Comparison of ENCODE assay signal across 25 cellular contexts in genomic region chr12:92533280-92533890, GRCh38.
A peak's percentile ranks its signal among the peaks of the same experiment; 100 is the strongest.
DNase-seq lines count a peak whose midpoint lies in the region; FAIRE-seq and TF ChIP-seq lines count a peak whose summit lies in the region.
"Had no signal": no experiment of that assay in that cellular context is flagged by ENCODE, and none has a peak within 500 bp of the region (broad histone marks: within the 10 kb centered on the region; RNA-seq: fewer than 3 reads in every experiment).

No MANE protein-coding gene starts in this region.

- H3K4me1 Mint-ChIP-seq in astrocyte (ENCODE audit: low read depth, unreplicated experiment) (peaks cover 7% of the 10 kb centered on the region), nephron (peaks cover 50% of the 10 kb centered on the region)
- peaks cover 47% of the 10 kb centered on the region for H3K4me1 Mint-ChIP-seq in activated T-helper 1 cell treated with anti-CD3 and anti-CD28 coated beads, Interleukin-12 subunit alpha, Interleukin-12 subunit beta, Interleukin-2, Interleukin-4 antibody, amounts not matched to agents 30 ng/mL and 10 ng/mL and 1 ng/mL, durations not matched to agents 14 hours and 24 hours and 36 hours (ENCODE audit: low read depth)
- H3K4me1 Mint-ChIP-seq: T-helper 17 cell had no signal

- CTCF ChIA-PET in OCI-LY7 (lab: Charles Lee; ENCODE audit: unreplicated experiment): no interaction called here

- BruUV-seq in OCI-LY7 (replicated peaks; lab: Mats Ljungman, UMichigan): no TSS peak

- H3K27me3 Mint-ChIP-seq in astrocyte (ENCODE audit: low read depth, unreplicated experiment) (no peaks in the 10 kb centered on the region), nephron (ENCODE audit: low read depth) (no peaks in the 10 kb centered on the region)
- no peaks in the 10 kb centered on the region for H3K27me3 Mint-ChIP-seq in activated T-helper 1 cell treated with anti-CD3 and anti-CD28 coated beads, Interleukin-12 subunit alpha, Interleukin-12 subunit beta, Interleukin-2, Interleukin-4 antibody, amounts not matched to agents 30 ng/mL and 10 ng/mL and 1 ng/mL, durations not matched to agents 14 hours and 24 hours and 36 hours (ENCODE audit: insufficient read depth)
- H3K27me3 Mint-ChIP-seq: CD8-positive, alpha-beta memory T cell; stimulated activated naive CD8-positive, alpha-beta T cell treated with anti-CD3 and anti-CD28 coated beads, Interleukin-15, amount 100 ng/mL, for 72 hours; T-helper 17 cell had no signal

- no peak overlapping the region for H3K27ac ChIP-seq in astrocyte (ENCODE audit: low read depth, low read length)
- H3K27ac ChIP-seq in OCI-LY7 (ENCODE audit: low read depth, low read length, poor library complexity, severe bottlenecking): no peak overlapping the region
- H3K27ac ChIP-seq in mesendoderm (ENCODE audit: low read depth, low read length): no peak overlapping the region
- H3K27ac ChIP-seq: gastroesophageal sphincter, SK-N-MC, tibial nerve, VCaP had no signal

- no peaks in the 10 kb centered on the region for H3K79me1 ChIP-seq in mesendoderm (ENCODE audit: low read length)

- POLR2A ChIA-PET in OCI-LY7 (lab: Charles Lee): interaction anchor here (0.6 to 1.1 kb wide), 4 partner anchors 20 to 1444 kb away, joined by 3 read pairs; no protein-coding TSS in a partner anchor

- no peak overlapping the region for H4K8ac ChIP-seq in mesendoderm (ENCODE audit: low read depth, low read length)

- H3K9me2 ChIP-seq in OCI-LY7 (ENCODE audit: insufficient read depth, low read length): no peaks in the 10 kb centered on the region

- no peak overlapping the region for H3K18ac ChIP-seq in mesendoderm (ENCODE audit: low read length)

- no peaks in the 10 kb centered on the region for H3K36me3 Mint-ChIP-seq in astrocyte (ENCODE audit: low read depth, unreplicated experiment)
- no peaks in the 10 kb centered on the region for H3K36me3 Mint-ChIP-seq in nephron (ENCODE audit: low read depth)
- peaks cover 8% of the 10 kb centered on the region for H3K36me3 Mint-ChIP-seq in activated T-helper 1 cell treated with anti-CD3 and anti-CD28 coated beads, Interleukin-12 subunit alpha, Interleukin-12 subunit beta, Interleukin-2, Interleukin-4 antibody, amounts not matched to agents 30 ng/mL and 10 ng/mL and 1 ng/mL, durations not matched to agents 14 hours and 24 hours and 36 hours (ENCODE audit: low read depth)

- H3K27ac Mint-ChIP-seq in astrocyte (ENCODE audit: unreplicated experiment) (no peak overlapping the region), nephron (peak overlapping the region; percentile 84 to 86 (median 85))
- H3K27ac Mint-ChIP-seq in activated T-helper 1 cell treated with anti-CD3 and anti-CD28 coated beads, Interleukin-12 subunit alpha, Interleukin-12 subunit beta, Interleukin-2, Interleukin-4 antibody, amounts not matched to agents 30 ng/mL and 10 ng/mL and 1 ng/mL, durations not matched to agents 14 hours and 24 hours and 36 hours: no peak overlapping the region
- H3K27ac Mint-ChIP-seq: stimulated activated naive CD8-positive, alpha-beta T cell treated with anti-CD3 and anti-CD28 coated beads, Interleukin-15, amount 100 ng/mL, for 72 hours; T-helper 17 cell had no signal

- H3K36me3 ChIP-seq in astrocyte (ENCODE audit: insufficient read depth, low read length) (no peaks in the 10 kb centered on the region), OCI-LY7 (ENCODE audit: insufficient read depth, low read length) (no peaks in the 10 kb centered on the region), mesendoderm (ENCODE audit: control insufficient read depth, insufficient read depth, low read length) (no peaks in the 10 kb centered on the region)
- H3K36me3 ChIP-seq: gastroesophageal sphincter, tibial nerve had no signal

- no peak overlapping the region for H3K4ac ChIP-seq in mesendoderm (ENCODE audit: low read depth, low read length)

- H3K4me3 ChIP-seq in astrocyte (ENCODE audit: insufficient read depth, low read depth, low read length) (no peak overlapping the region), OCI-LY7 (ENCODE audit: low read depth, low read length, poor library complexity, severe bottlenecking) (no peak overlapping the region), mesendoderm (ENCODE audit: low read length) (no peak overlapping the region)
- H3K4me3 ChIP-seq: gastroesophageal sphincter, SK-N-MC, tibial nerve had no signal

- H3K56ac ChIP-seq in mesendoderm (ENCODE audit: low read length): no peak overlapping the region

- DNase-seq in GM04503 (ENCODE audit: low read depth) (peak; percentile 14), astrocyte (ENCODE audit: low read depth) (peak; percentile 55), fibroblast of peridontal ligament (ENCODE audit: extremely low read depth) (peak; percentile 80), OCI-LY7 (ENCODE audit: low spot score) (no peak), mesendoderm (no peak), GOT3 (lab: John Stamatoyannopoulos, UW) (no peak)
- DNase-seq in activated T-helper 1 cell treated with anti-CD3 and anti-CD28 coated beads, Interleukin-12 subunit alpha, Interleukin-12 subunit beta, Interleukin-2, Interleukin-4 antibody, amounts not matched to agents 30 ng/mL and 10 ng/mL and 1 ng/mL, durations not matched to agents 14 hours and 24 hours and 36 hours (ENCODE audit: low spot score): no peak
- DNase-seq: activated CD8-positive, alpha-beta memory T cell treated with anti-CD3 and anti-CD28 coated beads, Interleukin-2, amount 50 U/mL, for 4 hours; CD8-positive, alpha-beta memory T cell; mammary epithelial cell; NCI-H1092 treated with DMSO at 0.1 percent for 48 hours; NCI-H2029 treated with DMSO at 0.1 percent for 48 hours; NCI-H510A; NK-92 treated with Interleukin-12 subunit alpha and Interleukin-12 subunit beta, amount 100 ng/mL, for 24 hours; occipital lobe; stimulated activated naive CD8-positive, alpha-beta T cell treated with anti-CD3 and anti-CD28 coated beads, Interleukin-15, amount 100 ng/mL, for 72 hours; T-helper 17 cell had no signal

- no peak overlapping the region for H2BK15ac ChIP-seq in mesendoderm (replicated peaks; ENCODE audit: low read depth)

- H2AFZ ChIP-seq in astrocyte (ENCODE audit: low read depth, low read length) (no peak overlapping the region), OCI-LY7 (ENCODE audit: low read length) (no peak overlapping the region)

- TF ChIP-seq CTCF in astrocyte (IDR thresholded peaks at IDR 0.05; ENCODE audit: insufficient read depth, low read depth, low read length): no peak
- TF ChIP-seq CTCF in nephron (IDR thresholded peaks at IDR 0.05; ENCODE audit: unreplicated experiment in 3 of 3): no peak
- TF ChIP-seq CTCF in OCI-LY7 (conservative IDR thresholded peaks at IDR 0.05; ENCODE audit: low read length): no peak

- H2BK5ac ChIP-seq in mesendoderm (ENCODE audit: low read length): no peak overlapping the region

- H3K27me3 ChIP-seq in astrocyte (ENCODE audit: insufficient read depth, low read length) (no peaks in the 10 kb centered on the region), mesendoderm (ENCODE audit: insufficient read depth, low read length, poor library complexity) (no peaks in the 10 kb centered on the region)
- H3K27me3 ChIP-seq: gastroesophageal sphincter, tibial nerve had no signal

- no CpG with 5 or more reads among the region's 8 CpGs for WGBS in mesendoderm (ENCODE audit: extremely low coverage, insufficient coverage, low lambda C conversion rate)

- no peak overlapping the region for H4K5ac ChIP-seq in mesendoderm (ENCODE audit: low read length)

- H3K4me1 ChIP-seq in astrocyte (ENCODE audit: insufficient read depth, low read length) (no peaks in the 10 kb centered on the region), OCI-LY7 (ENCODE audit: insufficient read depth, low read length, poor library complexity, severe bottlenecking) (peaks cover 4% of the 10 kb centered on the region), mesendoderm (ENCODE audit: control insufficient read depth, low read depth, low read length) (no peaks in the 10 kb centered on the region)
- H3K4me1 ChIP-seq: gastroesophageal sphincter had no signal

- H3K9me3 ChIP-seq in astrocyte (ENCODE audit: insufficient read depth, low read depth, low read length) (no peaks in the 10 kb centered on the region), OCI-LY7 (ENCODE audit: low read length) (no peaks in the 10 kb centered on the region)
- H3K9me3 ChIP-seq: gastroesophageal sphincter, tibial nerve had no signal

- no peaks in the 10 kb centered on the region for H3K79me2 ChIP-seq in astrocyte (ENCODE audit: insufficient read depth, low read length)
- H3K79me2 ChIP-seq in OCI-LY7 (ENCODE audit: insufficient read depth, low read depth, low read length): no peaks in the 10 kb centered on the region
- no peaks in the 10 kb centered on the region for H3K79me2 ChIP-seq in mesendoderm (ENCODE audit: control insufficient read depth, insufficient read depth, low read length)

- H4K20me1 ChIP-seq in astrocyte (ENCODE audit: insufficient read depth, low read length): no peaks in the 10 kb centered on the region
- H4K20me1 ChIP-seq in OCI-LY7 (ENCODE audit: insufficient read depth, low read length): no peaks in the 10 kb centered on the region

- intact Hi-C loops in OCI-LY7 (cut with micrococcal nuclease; ENCODE audit: unreplicated experiment): no loop called here
- intact Hi-C loops in activated T-helper 1 cell treated with anti-CD3 and anti-CD28 coated beads, Interleukin-12 subunit alpha, Interleukin-12 subunit beta, Interleukin-2, Interleukin-4 antibody, amounts not matched to agents 30 ng/mL and 10 ng/mL and 1 ng/mL, durations not matched to agents 14 hours and 24 hours and 36 hours (cut with micrococcal nuclease): no loop called here

- no peak overlapping the region for H2BK120ac ChIP-seq in mesendoderm (ENCODE audit: low read depth, low read length)

- H3K9ac ChIP-seq in astrocyte (ENCODE audit: low read length) (no peak overlapping the region), mesendoderm (ENCODE audit: low read length) (no peak overlapping the region)

- no peak overlapping the region for H2AK5ac ChIP-seq in mesendoderm (ENCODE audit: low read length)

- H3K4me2 ChIP-seq in astrocyte (ENCODE audit: low read length) (no peak overlapping the region), OCI-LY7 (ENCODE audit: low read length) (no peak overlapping the region), mesendoderm (ENCODE audit: low read length) (no peak overlapping the region)

- H3K4me3 Mint-ChIP-seq in astrocyte (ENCODE audit: unreplicated experiment) (no peak overlapping the region), nephron (peak overlapping the region in 2 of 3 experiments; percentile 33 to 37)
- H3K4me3 Mint-ChIP-seq in activated T-helper 1 cell treated with anti-CD3 and anti-CD28 coated beads, Interleukin-12 subunit alpha, Interleukin-12 subunit beta, Interleukin-2, Interleukin-4 antibody, amounts not matched to agents 30 ng/mL and 10 ng/mL and 1 ng/mL, durations not matched to agents 14 hours and 24 hours and 36 hours: no peak overlapping the region
- H3K4me3 Mint-ChIP-seq: CD8-positive, alpha-beta memory T cell; stimulated activated naive CD8-positive, alpha-beta T cell treated with anti-CD3 and anti-CD28 coated beads, Interleukin-15, amount 100 ng/mL, for 72 hours; T-helper 17 cell had no signal

- H3K9me3 Mint-ChIP-seq in astrocyte (ENCODE audit: unreplicated experiment) (peaks cover 1% of the 10 kb centered on the region), nephron (peaks cover 3% of the 10 kb centered on the region)
- peaks cover 6% of the 10 kb centered on the region for H3K9me3 Mint-ChIP-seq in activated T-helper 1 cell treated with anti-CD3 and anti-CD28 coated beads, Interleukin-12 subunit alpha, Interleukin-12 subunit beta, Interleukin-2, Interleukin-4 antibody, amounts not matched to agents 30 ng/mL and 10 ng/mL and 1 ng/mL, durations not matched to agents 14 hours and 24 hours and 36 hours

- no peak for FAIRE-seq in astrocyte (lab: Jason Lieb, UNC)
- FAIRE-seq: bronchial epithelial cell, keratinocyte, RCC 7860 had no signal

- no peak overlapping the region for H3K23ac ChIP-seq in mesendoderm (ENCODE audit: low read length)

Comparison
In these comparisons a context has a peak if more than half of its experiments do, and no peak if none do; other contexts are left out.
1. DNase-seq: peak in GM04503 (single experiment), astrocyte (single experiment) and fibroblast of peridontal ligament (single experiment); none in OCI-LY7 (single experiment), activated T-helper 1 cell treated with anti-CD3 and anti-CD28 coated beads, Interleukin-12 subunit alpha, Interleukin-12 subunit beta, Interleukin-2, Interleukin-4 antibody, amounts not matched to agents 30 ng/mL and 10 ng/mL and 1 ng/mL, durations not matched to agents 14 hours and 24 hours and 36 hours (single experiment), mesendoderm (single experiment) and GOT3 (single experiment).
2. H3K27ac Mint-ChIP-seq: peak in nephron (3 of 3); none in astrocyte (single experiment) and activated T-helper 1 cell treated with anti-CD3 and anti-CD28 coated beads, Interleukin-12 subunit alpha, Interleukin-12 subunit beta, Interleukin-2, Interleukin-4 antibody, amounts not matched to agents 30 ng/mL and 10 ng/mL and 1 ng/mL, durations not matched to agents 14 hours and 24 hours and 36 hours (single experiment).
3. H3K4me3 Mint-ChIP-seq: peak in nephron (2 of 3); none in astrocyte (single experiment) and activated T-helper 1 cell treated with anti-CD3 and anti-CD28 coated beads, Interleukin-12 subunit alpha, Interleukin-12 subunit beta, Interleukin-2, Interleukin-4 antibody, amounts not matched to agents 30 ng/mL and 10 ng/mL and 1 ng/mL, durations not matched to agents 14 hours and 24 hours and 36 hours (single experiment).